Comparison of ENCODE assay signal across 8 cellular contexts in the genomic region with DNA sequence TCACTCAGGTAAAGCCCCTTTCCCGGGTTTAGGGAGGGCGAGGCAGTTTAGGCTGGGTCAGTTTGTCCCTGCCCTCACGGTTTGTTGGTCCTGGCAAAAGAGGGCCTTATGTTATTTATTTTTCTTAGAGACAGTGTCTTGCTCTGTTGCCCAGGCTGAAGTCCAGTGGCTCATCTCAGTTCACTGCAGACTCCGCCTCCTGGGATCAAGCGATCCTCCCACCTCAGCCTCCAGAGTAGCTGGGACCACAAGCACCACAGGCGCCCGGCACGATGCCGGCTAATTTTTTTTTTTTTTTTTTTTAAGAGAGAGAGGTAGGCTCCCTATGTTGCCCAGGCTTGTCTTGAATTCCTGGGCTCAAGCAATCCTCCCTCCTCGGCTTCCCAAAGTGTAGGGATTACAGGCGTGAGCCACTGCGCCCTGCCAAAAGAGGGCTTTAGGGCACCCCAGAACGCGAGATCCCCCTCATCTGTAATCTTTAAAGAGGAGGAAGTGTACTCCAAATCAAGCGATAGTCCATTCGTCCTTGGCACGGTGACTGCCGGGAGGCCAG. TPM values are rescaled to one million over a fixed set of nuclear protein-coding genes. Genes with fewer than 3 reads are reported as not detected.
DNase-seq lines count a peak whose midpoint lies in the region; ATAC-seq and TF ChIP-seq lines count a peak whose summit lies in the region.

No MANE protein-coding gene starts in this region.

- H3K4me3 ChIP-seq in OCI-LY7 (ENCODE audit: low read depth, low read length, poor library complexity, severe bottlenecking) (peak overlapping the region; percentile 90), dorsolateral prefrontal cortex (peak overlapping the region; percentile 58 to 96 (median 81)), mucosa of stomach (ENCODE audit: low read length) (peak overlapping the region; percentile 66)

- H3K4me1 Mint-ChIP-seq in activated CD4-positive, alpha-beta T cell treated with anti-CD3 and anti-CD28 coated beads for 36 hours, result peaks cover 30% of the 10 kb centered on the region

- H3K36me3 Mint-ChIP-seq in activated CD4-positive, alpha-beta T cell treated with anti-CD3 and anti-CD28 coated beads for 36 hours (ENCODE audit: low read depth), result peaks cover 18% of the 10 kb centered on the region

- POLR2A ChIA-PET in activated CD4-positive, alpha-beta T cell treated with anti-CD3 and anti-CD28 coated beads for 36 hours (lab: Charles Lee), result interaction anchor here (0.9 kb wide), 1 partner anchor 28 kb away, joined by 3 read pairs; no protein-coding TSS in a partner anchor
- POLR2A ChIA-PET in OCI-LY7 (lab: Charles Lee), result interaction anchor here (0.7 kb wide), 2 partner anchors 16 to 50 kb away, joined by 3 to 5 read pairs; no protein-coding TSS in a partner anchor

- H3K9me3 Mint-ChIP-seq in activated CD4-positive, alpha-beta T cell treated with anti-CD3 and anti-CD28 coated beads for 36 hours (ENCODE audit: low read depth), result no peaks in the 10 kb centered on the region

- H2AFZ ChIP-seq in OCI-LY7 (ENCODE audit: low read length), result peak overlapping the region; percentile 77

- TF ChIP-seq CTCF in OCI-LY7 (conservative IDR thresholded peaks at IDR 0.05; ENCODE audit: low read length), result no peak
- TF ChIP-seq CTCF in dorsolateral prefrontal cortex (IDR thresholded peaks at IDR 0.05 in 54 of 56, conservative IDR thresholded peaks at IDR 0.05 in 2 of 56; ENCODE audit: low read depth in 1 of 56, partially characterized antibody in 56 of 56), result no peak

- H3K27me3 ChIP-seq in dorsolateral prefrontal cortex (peaks cover 0 to 8% (median 0%) of the 10 kb centered on the region in 45 donors), mucosa of stomach (ENCODE audit: control insufficient read depth, insufficient read depth, low read length) (no peaks in the 10 kb centered on the region)

- H3K27me3 Mint-ChIP-seq in activated CD4-positive, alpha-beta T cell treated with anti-CD3 and anti-CD28 coated beads for 36 hours, result peaks cover 3% of the 10 kb centered on the region

- DNase-seq in activated CD4-positive, alpha-beta T cell treated with anti-CD3 and anti-CD28 coated beads for 36 hours, result peak; percentile 30
- no peak for DNase-seq in activated CD4-positive, alpha-beta T cell treated with anti-CD3 and anti-CD28 coated beads for 4 hours
- DNase-seq in OCI-LY7 (ENCODE audit: low spot score) (no peak), dorsolateral prefrontal cortex (peak in 1 of 10 donors; percentile 3), NCI-H187 treated with DMSO at 0.1 percent for 48 hours (lab: John Stamatoyannopoulos, UW) (no peak), SHP77 treated with DMSO at 0.1 percent for 48 hours (lab: John Stamatoyannopoulos, UW) (no peak)

- H3K9me3 ChIP-seq in OCI-LY7 (ENCODE audit: low read length) (no peaks in the 10 kb centered on the region), mucosa of stomach (ENCODE audit: control insufficient read depth, low read length) (no peaks in the 10 kb centered on the region)

- peaks cover 28% of the 10 kb centered on the region for H3K36me3 ChIP-seq in OCI-LY7 (ENCODE audit: insufficient read depth, low read length)
- H3K36me3 ChIP-seq in mucosa of stomach (ENCODE audit: control insufficient read depth, insufficient read depth, low read length), result peaks cover 5% of the 10 kb centered on the region

- peak overlapping the region; percentile 78 for H3K9ac ChIP-seq in mucosa of stomach (ENCODE audit: low read length)

- intact Hi-C loops in activated CD4-positive, alpha-beta T cell treated with anti-CD3 and anti-CD28 coated beads for 36 hours (cut with DNase I, micrococcal nuclease), result loop anchor here (1.0 to 2.0 kb wide), 8 partner anchors 19 to 615 kb away; a partner anchor contains a TSS
- intact Hi-C loops in OCI-LY7 (cut with micrococcal nuclease; ENCODE audit: unreplicated experiment), result loop anchor here (2.0 kb wide), 1 partner anchor 143 kb away; a partner anchor contains a TSS
- intact Hi-C loops in dorsolateral prefrontal cortex (cut with DNase I), result loop anchor here (2.0 to 10.0 kb wide), 4 partner anchors 229 to 795 kb away; no protein-coding TSS in a partner anchor

- peaks cover 21% of the 10 kb centered on the region for H3K4me1 ChIP-seq in OCI-LY7 (ENCODE audit: insufficient read depth, low read length, poor library complexity, severe bottlenecking)
- H3K4me1 ChIP-seq in mucosa of stomach (ENCODE audit: control insufficient read depth, insufficient read depth, low read length), result peaks cover 8% of the 10 kb centered on the region

- H3K4me3 Mint-ChIP-seq in activated CD4-positive, alpha-beta T cell treated with anti-CD3 and anti-CD28 coated beads for 36 hours, result peak overlapping the region; percentile 90

- H3K27ac ChIP-seq in OCI-LY7 (ENCODE audit: low read depth, low read length, poor library complexity, severe bottlenecking), result peak overlapping the region; percentile 40
- peak overlapping the region; percentile 81 to 99 (median 95) for H3K27ac ChIP-seq in dorsolateral prefrontal cortex

- ATAC-seq in activated CD4-positive, alpha-beta T cell treated with anti-CD3 and anti-CD28 coated beads for 36 hours, result no peak
- ATAC-seq in GM21367 (IDR thresholded peaks at IDR 0.05; ENCODE audit: unreplicated experiment), result no peak

- H3K27ac Mint-ChIP-seq in activated CD4-positive, alpha-beta T cell treated with anti-CD3 and anti-CD28 coated beads for 36 hours, result peak overlapping the region; percentile 93

- TSS peak; percentile 91 for BruUV-seq in OCI-LY7 (replicated peaks; lab: Mats Ljungman, UMichigan)

- peak overlapping the region; percentile 94 for H3K4me2 ChIP-seq in OCI-LY7 (ENCODE audit: low read length)

- no peaks in the 10 kb centered on the region for H3K9me2 ChIP-seq in OCI-LY7 (ENCODE audit: insufficient read depth, low read length)

- CTCF ChIA-PET in activated CD4-positive, alpha-beta T cell treated with anti-CD3 and anti-CD28 coated beads for 36 hours (lab: Charles Lee), result interaction anchor here (1.3 kb wide), 1 partner anchor 29 kb away, joined by 3 read pairs; no protein-coding TSS in a partner anchor
- CTCF ChIA-PET in OCI-LY7 (lab: Charles Lee; ENCODE audit: unreplicated experiment), result no interaction called here

- peaks cover 6% of the 10 kb centered on the region; the same call in 1 of the 2 replicates for H4K20me1 ChIP-seq in OCI-LY7 (ENCODE audit: insufficient read depth, low read length)

- peaks cover 19% of the 10 kb centered on the region for H3K79me2 ChIP-seq in OCI-LY7 (ENCODE audit: insufficient read depth, low read depth, low read length)

RNA-seq across cellular contexts. Expression of a gene that starts 0.6 kb away (rescaled TPM):
- total RNA-seq in activated CD4-positive, alpha-beta T cell treated with anti-CD3 and anti-CD28 coated beads for 36 hours, result 10 to 100 TPM; 26.5 to 30.4 TPM
- total RNA-seq in OCI-LY7 (2014; rRNA removed; shearing (Covaris generic)), result 14.9 and 17.3 TPM in 2 replicates
- total RNA-seq in OCI-LY7 (2022) (16.0 and 20.2 TPM in 2 replicates), dorsolateral prefrontal cortex (10 to 100 TPM in 119 of 120 experiments, 1 to 10 TPM in 1; 9.9 to 20.8 (median 15.8) TPM)
